1 cellular context compared by ENCODE assay signal in the genomic region with DNA sequence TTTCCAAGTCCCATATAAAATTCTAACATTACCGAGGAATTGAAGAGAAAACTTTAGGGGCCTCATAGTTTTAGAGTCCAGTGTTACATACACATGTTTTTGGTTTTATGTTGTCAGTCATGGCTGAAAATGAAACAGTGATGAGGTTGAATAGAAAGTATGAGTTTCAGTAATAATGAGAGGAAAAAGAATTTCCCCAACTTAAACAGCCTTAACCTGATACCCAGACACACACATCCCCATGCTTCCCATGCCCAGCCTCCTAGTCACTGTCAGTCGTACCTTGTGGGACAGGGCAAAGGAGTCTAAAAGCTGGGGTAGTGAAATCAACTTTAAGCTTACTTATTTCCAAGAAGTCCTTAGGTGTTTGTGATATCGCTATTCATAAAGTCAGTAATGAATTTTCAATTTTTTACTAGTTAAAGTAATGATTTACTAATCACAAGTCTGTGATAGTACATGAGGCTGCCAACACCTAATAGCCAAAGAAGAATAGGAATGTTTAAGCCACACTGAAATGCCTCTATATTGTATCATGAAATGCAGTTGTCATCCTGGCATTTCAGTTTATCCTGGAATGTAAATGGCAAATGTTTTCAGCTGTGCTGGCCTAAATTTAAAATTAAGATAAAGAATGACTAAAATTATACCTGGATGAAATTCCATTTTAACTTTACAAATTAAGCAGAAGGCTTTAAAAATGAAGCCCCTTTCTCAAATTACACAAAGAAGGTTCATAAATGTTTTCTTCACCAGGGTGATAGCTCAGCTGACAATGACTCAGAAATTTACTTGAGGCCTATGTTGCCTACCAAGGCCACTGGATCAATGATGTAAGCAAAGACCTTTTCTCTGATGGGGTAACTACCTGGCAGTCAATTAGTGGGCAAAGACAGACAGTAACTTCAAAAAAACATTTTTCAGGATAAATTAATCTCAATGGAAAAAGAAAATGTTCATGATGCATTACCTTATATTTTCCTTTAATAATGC.
TF ChIP-seq lines count a peak whose summit lies in the region.

No MANE protein-coding gene starts in this region.

TF ChIP-seq in SK-N-SH, 30 proteins besides CTCF, POLR2A, EP300 and RAD21 (continued from another document):
- TF ChIP-seq, protein P1, sequence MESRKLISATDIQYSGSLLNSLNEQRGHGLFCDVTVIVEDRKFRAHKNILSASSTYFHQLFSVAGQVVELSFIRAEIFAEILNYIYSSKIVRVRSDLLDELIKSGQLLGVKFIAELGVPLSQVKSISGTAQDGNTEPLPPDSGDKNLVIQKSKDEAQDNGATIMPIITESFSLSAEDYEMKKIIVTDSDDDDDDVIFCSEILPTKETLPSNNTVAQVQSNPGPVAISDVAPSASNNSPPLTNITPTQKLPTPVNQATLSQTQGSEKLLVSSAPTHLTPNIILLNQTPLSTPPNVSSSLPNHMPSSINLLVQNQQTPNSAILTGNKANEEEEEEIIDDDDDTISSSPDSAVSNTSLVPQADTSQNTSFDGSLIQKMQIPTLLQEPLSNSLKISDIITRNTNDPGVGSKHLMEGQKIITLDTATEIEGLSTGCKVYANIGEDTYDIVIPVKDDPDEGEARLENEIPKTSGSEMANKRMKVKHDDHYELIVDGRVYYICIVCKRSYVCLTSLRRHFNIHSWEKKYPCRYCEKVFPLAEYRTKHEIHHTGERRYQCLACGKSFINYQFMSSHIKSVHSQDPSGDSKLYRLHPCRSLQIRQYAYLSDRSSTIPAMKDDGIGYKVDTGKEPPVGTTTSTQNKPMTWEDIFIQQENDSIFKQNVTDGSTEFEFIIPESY (IDR thresholded peaks at IDR 0.05; ENCODE audit: borderline replicate concordance, low read depth), result no peak
- TF ChIP-seq PBX3 (IDR thresholded peaks at IDR 0.05) (no peak), GATA2 (CRISPR knock-in tag; IDR thresholded peaks at IDR 0.05) (no peak), EZH2phosphoT487 (IDR thresholded peaks at IDR 0.05; ENCODE audit: borderline replicate concordance, low read depth) (no peak), ELF1 (IDR thresholded peaks at IDR 0.05) (no peak), RXRA (IDR thresholded peaks at IDR 0.05; ENCODE audit: borderline replicate concordance, low read depth) (no peak), RFX5 (IDR thresholded peaks at IDR 0.05; ENCODE audit: low read length) (no peak), GABPA (IDR thresholded peaks at IDR 0.05; ENCODE audit: low read depth) (no peak)
